In the genomic region with DNA sequence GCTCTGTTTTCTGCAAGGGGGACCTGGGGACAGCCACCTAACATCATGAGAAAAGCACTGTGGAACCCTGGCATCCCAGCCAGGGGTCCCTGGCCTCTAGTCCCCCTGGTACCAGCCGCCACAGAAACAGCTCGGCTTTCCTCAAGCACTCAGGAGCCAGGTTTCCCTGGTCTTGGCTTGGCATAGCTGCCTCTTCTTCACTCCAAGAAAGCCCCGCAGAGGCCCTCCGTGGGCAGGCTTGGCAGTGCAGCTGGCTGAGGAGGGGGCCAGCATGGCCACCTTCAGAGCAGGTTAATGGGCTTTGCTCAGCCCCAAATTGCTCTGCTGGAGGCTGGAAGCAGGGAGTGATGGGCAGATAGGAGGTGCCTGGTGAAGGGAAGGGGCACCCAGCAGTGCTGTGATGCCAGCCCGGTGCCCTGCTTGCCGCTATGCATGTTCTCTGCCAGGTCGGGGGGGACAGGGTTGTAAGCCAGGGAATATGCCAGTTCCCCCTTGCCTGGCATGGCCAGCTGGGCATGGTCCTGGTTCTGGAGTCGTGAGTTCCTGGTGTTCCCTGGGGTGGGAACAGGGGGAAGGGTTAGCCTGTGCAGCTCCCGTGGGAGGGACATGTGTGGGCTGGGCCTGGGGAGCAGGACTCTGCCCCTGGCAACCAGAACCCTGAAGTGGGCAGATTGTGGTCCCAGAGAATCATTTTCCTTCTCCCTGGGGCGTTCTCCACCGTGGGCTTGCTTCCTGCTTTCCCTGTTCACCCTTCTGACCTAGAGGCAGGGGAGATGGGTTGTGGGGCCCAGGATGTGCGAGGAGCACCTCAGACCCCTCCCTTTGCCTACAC, we compare ENCODE assay signal across 2 cellular contexts.
TF ChIP-seq lines count a peak whose summit lies in the region.

No MANE protein-coding gene starts in this region.

TF ChIP-seq in SK-N-SH, 30 proteins besides CTCF, POLR2A, EP300 and RAD21:
- TF ChIP-seq, protein P1, sequence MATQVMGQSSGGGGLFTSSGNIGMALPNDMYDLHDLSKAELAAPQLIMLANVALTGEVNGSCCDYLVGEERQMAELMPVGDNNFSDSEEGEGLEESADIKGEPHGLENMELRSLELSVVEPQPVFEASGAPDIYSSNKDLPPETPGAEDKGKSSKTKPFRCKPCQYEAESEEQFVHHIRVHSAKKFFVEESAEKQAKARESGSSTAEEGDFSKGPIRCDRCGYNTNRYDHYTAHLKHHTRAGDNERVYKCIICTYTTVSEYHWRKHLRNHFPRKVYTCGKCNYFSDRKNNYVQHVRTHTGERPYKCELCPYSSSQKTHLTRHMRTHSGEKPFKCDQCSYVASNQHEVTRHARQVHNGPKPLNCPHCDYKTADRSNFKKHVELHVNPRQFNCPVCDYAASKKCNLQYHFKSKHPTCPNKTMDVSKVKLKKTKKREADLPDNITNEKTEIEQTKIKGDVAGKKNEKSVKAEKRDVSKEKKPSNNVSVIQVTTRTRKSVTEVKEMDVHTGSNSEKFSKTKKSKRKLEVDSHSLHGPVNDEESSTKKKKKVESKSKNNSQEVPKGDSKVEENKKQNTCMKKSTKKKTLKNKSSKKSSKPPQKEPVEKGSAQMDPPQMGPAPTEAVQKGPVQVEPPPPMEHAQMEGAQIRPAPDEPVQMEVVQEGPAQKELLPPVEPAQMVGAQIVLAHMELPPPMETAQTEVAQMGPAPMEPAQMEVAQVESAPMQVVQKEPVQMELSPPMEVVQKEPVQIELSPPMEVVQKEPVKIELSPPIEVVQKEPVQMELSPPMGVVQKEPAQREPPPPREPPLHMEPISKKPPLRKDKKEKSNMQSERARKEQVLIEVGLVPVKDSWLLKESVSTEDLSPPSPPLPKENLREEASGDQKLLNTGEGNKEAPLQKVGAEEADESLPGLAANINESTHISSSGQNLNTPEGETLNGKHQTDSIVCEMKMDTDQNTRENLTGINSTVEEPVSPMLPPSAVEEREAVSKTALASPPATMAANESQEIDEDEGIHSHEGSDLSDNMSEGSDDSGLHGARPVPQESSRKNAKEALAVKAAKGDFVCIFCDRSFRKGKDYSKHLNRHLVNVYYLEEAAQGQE (IDR thresholded peaks at IDR 0.05; ENCODE audit: low read depth, low read length), result no peak
- TF ChIP-seq GATA2 (CRISPR knock-in tag; IDR thresholded peaks at IDR 0.05), result peak; percentile 51; the same call in 1 of the 2 replicates

TF ChIP-seq in SK-N-SH treated with all-trans-retinoic acid at 6 μM for 48 hours, 23 proteins besides CTCF, POLR2A, EP300 and RAD21 (continued from another document):
- TF ChIP-seq ZFP3 (CRISPR knock-in tag; IDR thresholded peaks at IDR 0.05) (no peak), RARB (CRISPR knock-in tag; IDR thresholded peaks at IDR 0.05) (no peak), ISL1 (CRISPR knock-in tag; IDR thresholded peaks at IDR 0.05) (no peak), ZNF8 (CRISPR knock-in tag; IDR thresholded peaks at IDR 0.05) (no peak), TOX (CRISPR knock-in tag; IDR thresholded peaks at IDR 0.05; ENCODE audit: borderline replicate concordance) (no peak), ZFP30 (CRISPR knock-in tag; IDR thresholded peaks at IDR 0.05) (no peak), ARNTL (CRISPR knock-in tag; IDR thresholded peaks at IDR 0.05; ENCODE audit: borderline replicate concordance, low read depth) (no peak), OSR1 (CRISPR knock-in tag; IDR thresholded peaks at IDR 0.05) (no peak), ZNF565 (CRISPR knock-in tag; conservative IDR thresholded peaks at IDR 0.05; ENCODE audit: low read depth) (no peak), ZNF70 (CRISPR knock-in tag; IDR thresholded peaks at IDR 0.05) (no peak)
- TF ChIP-seq, protein P2, sequence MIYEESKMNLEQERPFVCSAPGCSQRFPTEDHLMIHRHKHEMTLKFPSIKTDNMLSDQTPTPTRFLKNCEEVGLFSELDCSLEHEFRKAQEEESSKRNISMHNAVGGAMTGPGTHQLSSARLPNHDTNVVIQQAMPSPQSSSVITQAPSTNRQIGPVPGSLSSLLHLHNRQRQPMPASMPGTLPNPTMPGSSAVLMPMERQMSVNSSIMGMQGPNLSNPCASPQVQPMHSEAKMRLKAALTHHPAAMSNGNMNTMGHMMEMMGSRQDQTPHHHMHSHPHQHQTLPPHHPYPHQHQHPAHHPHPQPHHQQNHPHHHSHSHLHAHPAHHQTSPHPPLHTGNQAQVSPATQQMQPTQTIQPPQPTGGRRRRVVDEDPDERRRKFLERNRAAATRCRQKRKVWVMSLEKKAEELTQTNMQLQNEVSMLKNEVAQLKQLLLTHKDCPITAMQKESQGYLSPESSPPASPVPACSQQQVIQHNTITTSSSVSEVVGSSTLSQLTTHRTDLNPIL (CRISPR knock-in tag; IDR thresholded peaks at IDR 0.05; ENCODE audit: low read depth), result no peak
- TF ChIP-seq, protein P3, sequence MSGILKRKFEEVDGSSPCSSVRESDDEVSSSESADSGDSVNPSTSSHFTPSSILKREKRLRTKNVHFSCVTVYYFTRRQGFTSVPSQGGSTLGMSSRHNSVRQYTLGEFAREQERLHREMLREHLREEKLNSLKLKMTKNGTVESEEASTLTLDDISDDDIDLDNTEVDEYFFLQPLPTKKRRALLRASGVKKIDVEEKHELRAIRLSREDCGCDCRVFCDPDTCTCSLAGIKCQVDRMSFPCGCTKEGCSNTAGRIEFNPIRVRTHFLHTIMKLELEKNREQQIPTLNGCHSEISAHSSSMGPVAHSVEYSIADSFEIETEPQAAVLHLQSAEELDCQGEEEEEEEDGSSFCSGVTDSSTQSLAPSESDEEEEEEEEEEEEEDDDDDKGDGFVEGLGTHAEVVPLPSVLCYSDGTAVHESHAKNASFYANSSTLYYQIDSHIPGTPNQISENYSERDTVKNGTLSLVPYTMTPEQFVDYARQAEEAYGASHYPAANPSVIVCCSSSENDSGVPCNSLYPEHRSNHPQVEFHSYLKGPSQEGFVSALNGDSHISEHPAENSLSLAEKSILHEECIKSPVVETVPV (CRISPR knock-in tag; IDR thresholded peaks at IDR 0.05), result no peak
